15 cellular contexts compared by ENCODE assay signal in genomic region chr20:35404614-35405259, GRCh38. TPM values are rescaled to one million over a fixed set of nuclear protein-coding genes. Genes with fewer than 3 reads are reported as not detected.
DNase-seq lines count a peak whose midpoint lies in the region; ATAC-seq and TF ChIP-seq lines count a peak whose summit lies in the region.
"Had no signal": no experiment of that assay in that cellular context is flagged by ENCODE, and none has a peak within 500 bp of the region (broad histone marks: within the 10 kb centered on the region; RNA-seq: fewer than 3 reads in every experiment).

No MANE protein-coding gene starts in this region.

- peaks cover 11% of the 10 kb centered on the region for H3K9me3 Mint-ChIP-seq in activated CD8-positive, alpha-beta T cell treated with anti-CD3 and anti-CD28 coated beads, Interleukin-2, amount 10 ng/mL, durations not matched to agents 7 days and 5 days (ENCODE audit: insufficient read depth)

- ATAC-seq in activated CD8-positive, alpha-beta T cell treated with anti-CD3 and anti-CD28 coated beads, Interleukin-2, amount 10 ng/mL, durations not matched to agents 7 days and 5 days: peak; percentile 97
- ATAC-seq in GM18873 (IDR thresholded peaks at IDR 0.05; ENCODE audit: low FRiP score, unreplicated experiment): no peak
- ATAC-seq in sciatic nerve: no peak
- ATAC-seq: psoas muscle had no signal

- peaks cover 10% of the 10 kb centered on the region for H3K4me1 ChIP-seq in DOHH2 (ENCODE audit: control insufficient read depth, low read length)
- H3K4me1 ChIP-seq in KMS-11 (ENCODE audit: low read depth, poor library complexity, severe bottlenecking): peaks cover 43% of the 10 kb centered on the region
- H3K4me1 ChIP-seq: psoas muscle, SJCRH30 had no signal

- peak overlapping the region; percentile 45 for H3K4me2 ChIP-seq in DOHH2 (ENCODE audit: low read length)
- peak overlapping the region; percentile 35 for H3K4me2 ChIP-seq in KMS-11

- H3K4me3 Mint-ChIP-seq in activated CD8-positive, alpha-beta T cell treated with anti-CD3 and anti-CD28 coated beads, Interleukin-2, amount 10 ng/mL, durations not matched to agents 7 days and 5 days: peak overlapping the region; percentile 39
- H3K4me3 Mint-ChIP-seq: endodermal cell had no signal

- no peak for TF ChIP-seq CTCF in DOHH2 (IDR thresholded peaks at IDR 0.05; ENCODE audit: low read depth, low read length, poor library complexity, severe bottlenecking)
- TF ChIP-seq CTCF in KMS-11 (conservative IDR thresholded peaks at IDR 0.05; ENCODE audit: low read depth, low read length): no peak

- peak overlapping the region; percentile 74 for H3K27ac Mint-ChIP-seq in activated CD8-positive, alpha-beta T cell treated with anti-CD3 and anti-CD28 coated beads, Interleukin-2, amount 10 ng/mL, durations not matched to agents 7 days and 5 days
- H3K27ac Mint-ChIP-seq: endodermal cell had no signal

- peaks cover 8% of the 10 kb centered on the region; the same call in 1 of the 2 replicates for H3F3A ChIP-seq in DOHH2 (ENCODE audit: control insufficient read depth, insufficient read depth)

- H3K27me3 ChIP-seq in DOHH2 (ENCODE audit: control insufficient read depth, low read length) (no peaks in the 10 kb centered on the region), KMS-11 (ENCODE audit: insufficient read depth, low read depth) (no peaks in the 10 kb centered on the region)
- H3K27me3 ChIP-seq: SJCRH30 had no signal

- intact Hi-C loops in sciatic nerve (cut with DNase I): no loop called here

- peaks cover 29% of the 10 kb centered on the region for H3K4me1 Mint-ChIP-seq in activated CD8-positive, alpha-beta T cell treated with anti-CD3 and anti-CD28 coated beads, Interleukin-2, amount 10 ng/mL, durations not matched to agents 7 days and 5 days (ENCODE audit: low read depth)
- H3K4me1 Mint-ChIP-seq: endodermal cell had no signal

- peak; percentile 32 for DNase-seq in GM19238 (ENCODE audit: insufficient read length, low spot score)
- peak; percentile 52 for DNase-seq in activated CD8-positive, alpha-beta T cell treated with anti-CD3 and anti-CD28 coated beads, Interleukin-2, amount 10 ng/mL, durations not matched to agents 7 days and 5 days
- DNase-seq in sciatic nerve (ENCODE audit: low spot score): no peak
- DNase-seq in SHP77 (lab: John Stamatoyannopoulos, UW): no peak
- no peak for DNase-seq in NCI-H446 (lab: John Stamatoyannopoulos, UW)
- DNase-seq: anterior cingulate cortex, endodermal cell, GDM1, IMR-90, mesendoderm, psoas muscle, SJCRH30 had no signal

- no peaks in the 10 kb centered on the region for H3K27me3 Mint-ChIP-seq in activated CD8-positive, alpha-beta T cell treated with anti-CD3 and anti-CD28 coated beads, Interleukin-2, amount 10 ng/mL, durations not matched to agents 7 days and 5 days (ENCODE audit: low read depth)

- peaks cover 48% of the 10 kb centered on the region for H3K36me3 Mint-ChIP-seq in activated CD8-positive, alpha-beta T cell treated with anti-CD3 and anti-CD28 coated beads, Interleukin-2, amount 10 ng/mL, durations not matched to agents 7 days and 5 days (ENCODE audit: low read depth)

- POLR2A ChIA-PET in activated CD8-positive, alpha-beta T cell treated with anti-CD3 and anti-CD28 coated beads, Interleukin-2, amount 10 ng/mL, durations not matched to agents 7 days and 5 days (lab: Charles Lee): interaction anchor here (0.9 kb wide), 1 partner anchor 8 kb away, joined by 3 read pairs; no protein-coding TSS in a partner anchor

- H3K27ac ChIP-seq in DOHH2 (ENCODE audit: low read depth, low read length) (0 out of 2 replicates have a peak overlapping the region, but pooled peaks have one; percentile 3), KMS-11 (peak overlapping the region; percentile 7; the same call in 1 of the 2 replicates)
- H3K27ac ChIP-seq: psoas muscle, SJCRH30 had no signal

- no peaks in the 10 kb centered on the region for H3K9me2 ChIP-seq in DOHH2 (replicated peaks; ENCODE audit: control insufficient read depth, low read length)

- H3K4me3 ChIP-seq in DOHH2 (ENCODE audit: low read length) (0 out of 2 replicates have a peak overlapping the region, but pooled peaks have one; percentile 24), KMS-11 (IDR thresholded peaks at IDR 0.05; ENCODE audit: insufficient read depth, low read depth, low read length) (no peak overlapping the region)
- H3K4me3 ChIP-seq: psoas muscle, SJCRH30 had no signal

- H3K36me3 ChIP-seq in DOHH2 (ENCODE audit: control insufficient read depth, low read length): peaks cover 40% of the 10 kb centered on the region
- H3K36me3 ChIP-seq in KMS-11 (ENCODE audit: insufficient read depth): no peaks in the 10 kb centered on the region

- H4K20me1 ChIP-seq in DOHH2 (ENCODE audit: control insufficient read depth, insufficient read depth, low read depth, low read length) (no peaks in the 10 kb centered on the region), KMS-11 (ENCODE audit: insufficient read depth) (peaks cover 8% of the 10 kb centered on the region)

- no peaks in the 10 kb centered on the region for H3K9me3 ChIP-seq in DOHH2 (ENCODE audit: control insufficient read depth, insufficient read depth, low read length)
- H3K9me3 ChIP-seq: psoas muscle, SJCRH30 had no signal

- H3K79me2 ChIP-seq in DOHH2 (ENCODE audit: control insufficient read depth, low read length) (peaks cover 89% of the 10 kb centered on the region), KMS-11 (ENCODE audit: insufficient read depth, low read depth) (peaks cover 64% of the 10 kb centered on the region)

- CTCF ChIA-PET in activated CD8-positive, alpha-beta T cell treated with anti-CD3 and anti-CD28 coated beads, Interleukin-2, amount 10 ng/mL, durations not matched to agents 7 days and 5 days (lab: Charles Lee): interaction anchor here (1.4 kb wide), 1 partner anchor 75 kb away, joined by 4 read pairs; no protein-coding TSS in a partner anchor

- H3K9ac ChIP-seq in KMS-11: no peak overlapping the region

- H2AFZ ChIP-seq in KMS-11 (ENCODE audit: low read depth): no peak overlapping the region

RNA-seq across cellular contexts. Expression of gene UQCC1, which starts 7.0 kb away (rescaled TPM):
- 10 to 100 TPM; 57.7 to 60.5 TPM for total RNA-seq in activated CD8-positive, alpha-beta T cell treated with anti-CD3 and anti-CD28 coated beads, Interleukin-2, amount 10 ng/mL, durations not matched to agents 7 days and 5 days
- 70.8 TPM for total RNA-seq in sciatic nerve

RNA-seq across cellular contexts. Expression of gene GDF5, which starts 33.3 kb away (rescaled TPM):
- not detected for total RNA-seq in activated CD8-positive, alpha-beta T cell treated with anti-CD3 and anti-CD28 coated beads, Interleukin-2, amount 10 ng/mL, durations not matched to agents 7 days and 5 days
- total RNA-seq in sciatic nerve: 0.22 TPM
- total RNA-seq: endodermal cell, SJCRH30 had no signal

RNA-seq across cellular contexts. Expression of gene CEP250, which starts 50.7 kb away (rescaled TPM):
- total RNA-seq in activated CD8-positive, alpha-beta T cell treated with anti-CD3 and anti-CD28 coated beads, Interleukin-2, amount 10 ng/mL, durations not matched to agents 7 days and 5 days: 10 to 100 TPM; 72.1 to 74.5 TPM
- 39.1 TPM for total RNA-seq in sciatic nerve

Comparison
In these comparisons a context has a peak if more than half of its experiments do, and no peak if none do; other contexts are left out.
1. DNase-seq: peak in GM19238 (single experiment) and activated CD8-positive, alpha-beta T cell treated with anti-CD3 and anti-CD28 coated beads, Interleukin-2, amount 10 ng/mL, durations not matched to agents 7 days and 5 days (single experiment); none in sciatic nerve (single experiment), SHP77 (0 of 2) and NCI-H446 (0 of 2).